Comparison of ENCODE assay signal across 18 cellular contexts in the genomic region with DNA sequence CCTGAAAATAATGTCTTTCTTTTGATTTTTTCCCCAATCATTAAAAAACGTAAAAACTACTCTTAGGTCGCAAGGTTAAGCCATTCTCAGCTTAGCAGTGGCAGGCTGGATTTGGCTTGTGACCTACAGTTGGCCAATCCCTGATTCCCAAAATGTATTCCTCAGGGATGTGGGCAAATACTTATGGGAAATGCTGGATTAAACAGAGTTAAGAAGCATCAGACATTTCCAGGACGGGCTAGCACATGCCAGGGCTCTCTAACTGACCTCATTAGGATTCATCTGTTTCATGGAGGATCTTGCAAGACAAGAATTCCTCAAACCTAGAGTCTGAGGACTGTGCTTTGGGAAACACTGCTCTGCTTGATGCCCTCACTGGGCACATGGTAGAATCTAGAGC. TPM values are rescaled to one million over a fixed set of nuclear protein-coding genes. Genes with fewer than 3 reads are reported as not detected.
DNase-seq lines count a peak whose midpoint lies in the region; ATAC-seq, FAIRE-seq and TF ChIP-seq lines count a peak whose summit lies in the region.
"Had no signal": no experiment of that assay in that cellular context is flagged by ENCODE, and none has a peak within 500 bp of the region (broad histone marks: within the 10 kb centered on the region; RNA-seq: fewer than 3 reads in every experiment).

No MANE protein-coding gene starts in this region.

- no peak overlapping the region for H3K4me3 Mint-ChIP-seq in CD8-positive, alpha-beta T cell
- H3K4me3 Mint-ChIP-seq: central memory CD8-positive, alpha-beta T cell had no signal

- no peaks in the 10 kb centered on the region for H3K36me3 ChIP-seq in CD8-positive, alpha-beta T cell (ENCODE audit: insufficient read depth, low read length)
- no peaks in the 10 kb centered on the region for H3K36me3 ChIP-seq in PC-3 (ENCODE audit: low read depth, low read length)
- H3K36me3 ChIP-seq: Peyer's patch, upper lobe of left lung had no signal

- H3K4me3 ChIP-seq in A549 (no peak overlapping the region), PC-3 (ENCODE audit: low read length) (no peak overlapping the region)
- H3K4me3 ChIP-seq in CD8-positive, alpha-beta T cell (ENCODE audit: low read depth, low read length) = no peak overlapping the region
- H3K4me3 ChIP-seq: GM12878, Peyer's patch, upper lobe of left lung had no signal

- FAIRE-seq in A549 (lab: Jason Lieb, UNC) = no peak
- FAIRE-seq: GM12878 had no signal

- H3K9me2 ChIP-seq in PC-3 (replicated peaks; ENCODE audit: low read length) = no peaks in the 10 kb centered on the region

- H3K27me3 ChIP-seq in CD8-positive, alpha-beta T cell (ENCODE audit: insufficient read depth, low read length) = no peaks in the 10 kb centered on the region
- no peaks in the 10 kb centered on the region for H3K27me3 ChIP-seq in PC-3 (ENCODE audit: low read length)
- H3K27me3 ChIP-seq: Peyer's patch, upper lobe of left lung had no signal

- H3K36me3 Mint-ChIP-seq in CD8-positive, alpha-beta T cell = peaks cover 5% of the 10 kb centered on the region

- no TSS peak for BruUV-seq in PC-3 (replicated peaks; lab: Mats Ljungman, UMichigan)

- peak overlapping the region; percentile 84 for H3K9ac ChIP-seq in PC-3 (ENCODE audit: low read length)

- peak overlapping the region; percentile 57 for H3K4me2 ChIP-seq in A549
- H3K4me2 ChIP-seq in PC-3 (ENCODE audit: low read length) = peak overlapping the region; percentile 66

- no peaks in the 10 kb centered on the region for H3K79me2 ChIP-seq in PC-3 (ENCODE audit: low read length)

- TF ChIP-seq CTCF in A549 (IDR thresholded peaks at IDR 0.05) = no peak
- no peak for TF ChIP-seq CTCF in CD8-positive, alpha-beta T cell (IDR thresholded peaks at IDR 0.05)
- TF ChIP-seq CTCF in PC-3 (conservative IDR thresholded peaks at IDR 0.05; ENCODE audit: low read depth, low read length) = no peak

- no peak for TF ChIP-seq POLR2A in A549 (IDR thresholded peaks at IDR 0.05; ENCODE audit: low read length)

- no peak for TF ChIP-seq EP300 in A549 (IDR thresholded peaks at IDR 0.05)

- H3K4me1 Mint-ChIP-seq in CD8-positive, alpha-beta T cell (ENCODE audit: low read depth) = peaks cover 42% of the 10 kb centered on the region

- H3K27ac ChIP-seq in A549 (peak overlapping the region; percentile 67 to 74), PC-3 (ENCODE audit: low read length) (peak overlapping the region; percentile 93)
- no peak overlapping the region for H3K27ac ChIP-seq in CD8-positive, alpha-beta T cell (ENCODE audit: low read depth, low read length)
- H3K27ac ChIP-seq: HL-60, Peyer's patch had no signal

- H4K20me1 ChIP-seq in PC-3 (ENCODE audit: low read length) = no peaks in the 10 kb centered on the region

- POLR2A ChIA-PET in A549 (lab: Yijun Ruan, JAX) = no interaction called here
- POLR2A ChIA-PET in CD8-positive, alpha-beta T cell (lab: Charles Lee) = interaction anchor here (0.6 to 5.3 kb wide), 5 partner anchors 9 to 85 kb away, joined by 4 to 38 read pairs (median 9); a partner anchor contains a TSS
- POLR2A ChIA-PET in PC-3 (lab: Charles Lee; ENCODE audit: unreplicated experiment) = interaction anchor here (0.5 to 1.8 kb wide), 2 partner anchors 13 to 139 kb away, joined by 4 to 21 read pairs; no protein-coding TSS in a partner anchor

- ATAC-seq in A549 (peak; percentile 25 to 26; a peak in 3 of 6 replicates), PC-3 (no peak), GM18907 (IDR thresholded peaks at IDR 0.05; ENCODE audit: unreplicated experiment) (no peak), GM21529 (IDR thresholded peaks at IDR 0.05; ENCODE audit: unreplicated experiment) (no peak)
- ATAC-seq in CD8-positive, alpha-beta T cell = no peak
- ATAC-seq: GM12878, right cardiac atrium had no signal

- H3K4me1 ChIP-seq in A549 = peaks cover 64% of the 10 kb centered on the region
- peaks cover 22% of the 10 kb centered on the region for H3K4me1 ChIP-seq in CD8-positive, alpha-beta T cell (ENCODE audit: insufficient read depth, low read length)
- peaks cover 69% of the 10 kb centered on the region for H3K4me1 ChIP-seq in PC-3 (ENCODE audit: insufficient read depth, low read length)

- no peaks in the 10 kb centered on the region for H3K9me3 Mint-ChIP-seq in CD8-positive, alpha-beta T cell
- H3K9me3 Mint-ChIP-seq: central memory CD8-positive, alpha-beta T cell had no signal

- H3K9me3 ChIP-seq in A549 (no peaks in the 10 kb centered on the region), PC-3 (ENCODE audit: low read length) (no peaks in the 10 kb centered on the region)
- H3K9me3 ChIP-seq in CD8-positive, alpha-beta T cell (ENCODE audit: low read length) = no peaks in the 10 kb centered on the region
- H3K9me3 ChIP-seq: Peyer's patch, upper lobe of left lung had no signal

- CTCF ChIA-PET in A549 (lab: Yijun Ruan, JAX) = interaction anchor here (0.9 to 8.9 kb wide), 7 partner anchors 10 to 269 kb away, joined by 3 to 67 read pairs (median 6); no protein-coding TSS in a partner anchor
- CTCF ChIA-PET in CD8-positive, alpha-beta T cell (lab: Charles Lee) = interaction anchor here (0.9 to 4.2 kb wide), 6 partner anchors 10 to 238 kb away, joined by 3 to 27 read pairs (median 8); a partner anchor contains a TSS
- CTCF ChIA-PET in PC-3 (lab: Charles Lee) = interaction anchor here (1.0 to 1.6 kb wide), 2 partner anchors 13 to 16 kb away, joined by 3 to 6 read pairs; no protein-coding TSS in a partner anchor

- intact Hi-C loops in CD8-positive, alpha-beta T cell (cut with DNase I, micrococcal nuclease) = no loop called here
- intact Hi-C loops in PC-3 (cut with micrococcal nuclease) = no loop called here
- intact Hi-C loops in posterior vena cava (cut with DNase I) = no loop called here
- intact Hi-C loops in posterior cingulate gyrus (cut with DNase I) = no loop called here

- H3F3A ChIP-seq in PC-3 (ENCODE audit: low read length, unreplicated experiment) = no peaks in the 10 kb centered on the region

- 75% methylated on average over 3 of the region's 3 CpGs for WGBS in A549 (ENCODE audit: missing lambda C conversion rate)

- DNase-seq in A549 (ENCODE audit: low read depth in 1 of 2, low spot score in 1 of 2) (no peak), PC-3 (no peak), fibroblast of peridontal ligament (ENCODE audit: extremely low read depth) (peak; percentile 79), posterior vena cava (ENCODE audit: low spot score) (no peak), posterior cingulate gyrus (no peak)
- no peak for DNase-seq in CD8-positive, alpha-beta T cell
- DNase-seq: NCI-H1436 treated with DMSO at 0.1 percent for 48 hours; Peyer's patch; right cardiac atrium; stimulated activated CD4-positive, alpha-beta T cell treated with anti-CD3 and anti-CD28 coated beads, Interleukin-4, amount 100 ng/mL, for 24 hours; upper lobe of left lung had no signal

- H3K27me3 Mint-ChIP-seq in CD8-positive, alpha-beta T cell (ENCODE audit: low read depth) = no peaks in the 10 kb centered on the region

- no peak for TF ChIP-seq RAD21 in A549 (conservative IDR thresholded peaks at IDR 0.05 in 1 of 2, IDR thresholded peaks at IDR 0.05 in 1 of 2)

- H2AFZ ChIP-seq in PC-3 (ENCODE audit: low read length) = no peak overlapping the region

- peak overlapping the region; percentile 22 for H3K27ac Mint-ChIP-seq in CD8-positive, alpha-beta T cell

TF ChIP-seq in A549, 52 proteins besides CTCF, POLR2A, EP300 and RAD21 (continues in another document):
- no peak for TF ChIP-seq JUN (IDR thresholded peaks at IDR 0.05)
- TF ChIP-seq JUNB (IDR thresholded peaks at IDR 0.05) = no peak
- TF ChIP-seq MAZ (IDR thresholded peaks at IDR 0.05; ENCODE audit: borderline replicate concordance, low read depth, low read length) = no peak
- TF ChIP-seq FOSB (CRISPR knock-in tag; IDR thresholded peaks at IDR 0.05) = no peak
- TF ChIP-seq ZC3H11A (IDR thresholded peaks at IDR 0.05) = no peak
- TF ChIP-seq ESRRA (IDR thresholded peaks at IDR 0.05; ENCODE audit: borderline replicate concordance, low read length) = no peak
- no peak for TF ChIP-seq RFX5 (IDR thresholded peaks at IDR 0.05)

RNA-seq across cellular contexts. Expression of a gene that starts 1.0 kb away (rescaled TPM):
- 0.04 and 0.12 TPM in 2 replicates for polyA plus RNA-seq in A549 (2011; rRNA removed)
- not detected in 2 replicates for polyA plus RNA-seq in A549 (2012; cell fraction: cytosol; rRNA removed)
- 0.02 TPM in 1 of 2 replicates, not detected in the other for polyA plus RNA-seq in A549 (2012; cell fraction: nucleus; rRNA removed)
- polyA plus RNA-seq in A549 (2017; fragmentation: RNase III; extraction: RNeasy Plus Mini Kit Qiagen cat#74134 plus additional on column Dnase treatment) = 0.07 TPM in 1 of 3 replicates, not detected in the others
- not detected in 2 replicates for polyA minus RNA-seq in A549 (2011; rRNA and poly(A)+ RNA removed)
- total RNA-seq in CD8-positive, alpha-beta T cell = not detected
- total RNA-seq in PC-3 (2014; rRNA removed) = 1.8 and 1.9 TPM in 2 replicates
- not detected for total RNA-seq in posterior vena cava
- total RNA-seq: mesenteric fat pad, Peyer's patch, right cardiac atrium had no signal
- polyA plus RNA-seq: right cardiac atrium had no signal

RNA-seq across cellular contexts. Expression of a gene that starts 25.5 kb away (rescaled TPM):
- polyA plus RNA-seq in A549 (2011; rRNA removed) (0.19 and 0.73 TPM in 2 replicates), A549 (2017; fragmentation: RNase III; extraction: RNeasy Plus Mini Kit Qiagen cat#74134 plus additional on column Dnase treatment) (0.93 to 1.3 TPM (median 1.0 TPM) in 3 replicates)
- 0.94 and 1.2 TPM in 2 replicates for polyA plus RNA-seq in A549 (2012; cell fraction: cytosol; rRNA removed)
- 0.58 and 0.61 TPM in 2 replicates for polyA plus RNA-seq in A549 (2012; cell fraction: nucleus; rRNA removed)
- 0.58 and 0.91 TPM in 2 replicates for polyA minus RNA-seq in A549 (2011; rRNA and poly(A)+ RNA removed)
- 100 to 1,000 TPM; 119 to 133 TPM for total RNA-seq in CD8-positive, alpha-beta T cell
- total RNA-seq in PC-3 (2014; rRNA removed) (1.5 and 4.6 TPM in 2 replicates), posterior vena cava (1 to 10 TPM; 1.4 to 3.3 TPM)

RNA-seq across cellular contexts. Expression of a gene that starts 30.8 kb away (rescaled TPM):
- 0.05 and 0.13 TPM in 2 replicates for polyA plus RNA-seq in A549 (2011; rRNA removed)
- 0.04 TPM in 1 of 2 replicates, not detected in the other for polyA plus RNA-seq in A549 (2012; cell fraction: cytosol; rRNA removed)
- not detected in 2 replicates for polyA plus RNA-seq in A549 (2012; cell fraction: nucleus; rRNA removed)
- polyA plus RNA-seq in A549 (2017; fragmentation: RNase III; extraction: RNeasy Plus Mini Kit Qiagen cat#74134 plus additional on column Dnase treatment) = not detected in 3 replicates
- polyA minus RNA-seq in A549 (2011; rRNA and poly(A)+ RNA removed) = not detected in 2 replicates
- not detected for total RNA-seq in CD8-positive, alpha-beta T cell
- not detected in 2 replicates for total RNA-seq in PC-3 (2014; rRNA removed)
- total RNA-seq in posterior vena cava = not detected
- total RNA-seq: mesenteric fat pad, Peyer's patch, right cardiac atrium, upper lobe of left lung had no signal
- polyA plus RNA-seq: BJ, right cardiac atrium had no signal

RNA-seq across cellular contexts. Expression of a gene that starts 50.0 kb away (rescaled TPM):
- polyA plus RNA-seq in A549 (2011; rRNA removed) (0.01 and 0.03 TPM in 2 replicates), A549 (2017; fragmentation: RNase III; extraction: RNeasy Plus Mini Kit Qiagen cat#74134 plus additional on column Dnase treatment) (not detected in 3 replicates)
- polyA plus RNA-seq in A549 (2012; cell fraction: cytosol; rRNA removed) = 0.01 TPM in 1 of 2 replicates, not detected in the other
- polyA plus RNA-seq in A549 (2012; cell fraction: nucleus; rRNA removed) = 0.01 TPM in 2 replicates
- not detected in 2 replicates for polyA minus RNA-seq in A549 (2011; rRNA and poly(A)+ RNA removed)
- total RNA-seq in CD8-positive, alpha-beta T cell = not detected
- total RNA-seq in PC-3 (2014; rRNA removed) (not detected in 2 replicates), posterior vena cava (under 1 TPM; 0.33 to 0.79 TPM)
- polyA plus RNA-seq: BJ had no signal

Comparison
In these comparisons a context has a peak if more than half of its experiments do, and no peak if none do; other contexts are left out.
1. ATAC-seq: peak in A549 (2 of 2); none in CD8-positive, alpha-beta T cell (single experiment), PC-3 (single experiment), GM18907 (single experiment) and GM21529 (single experiment).
2. RNA of a gene that starts 25.5 kb away (total RNA-seq): 119 to 133 TPM in CD8-positive, alpha-beta T cell; 1.4 to 3.3 TPM in posterior vena cava and 1.5 to 4.6 TPM in PC-3; every median in the first group is over 10 times any median in the second.